Comparison of ENCODE assay signal across 8 cellular contexts in the genomic region with DNA sequence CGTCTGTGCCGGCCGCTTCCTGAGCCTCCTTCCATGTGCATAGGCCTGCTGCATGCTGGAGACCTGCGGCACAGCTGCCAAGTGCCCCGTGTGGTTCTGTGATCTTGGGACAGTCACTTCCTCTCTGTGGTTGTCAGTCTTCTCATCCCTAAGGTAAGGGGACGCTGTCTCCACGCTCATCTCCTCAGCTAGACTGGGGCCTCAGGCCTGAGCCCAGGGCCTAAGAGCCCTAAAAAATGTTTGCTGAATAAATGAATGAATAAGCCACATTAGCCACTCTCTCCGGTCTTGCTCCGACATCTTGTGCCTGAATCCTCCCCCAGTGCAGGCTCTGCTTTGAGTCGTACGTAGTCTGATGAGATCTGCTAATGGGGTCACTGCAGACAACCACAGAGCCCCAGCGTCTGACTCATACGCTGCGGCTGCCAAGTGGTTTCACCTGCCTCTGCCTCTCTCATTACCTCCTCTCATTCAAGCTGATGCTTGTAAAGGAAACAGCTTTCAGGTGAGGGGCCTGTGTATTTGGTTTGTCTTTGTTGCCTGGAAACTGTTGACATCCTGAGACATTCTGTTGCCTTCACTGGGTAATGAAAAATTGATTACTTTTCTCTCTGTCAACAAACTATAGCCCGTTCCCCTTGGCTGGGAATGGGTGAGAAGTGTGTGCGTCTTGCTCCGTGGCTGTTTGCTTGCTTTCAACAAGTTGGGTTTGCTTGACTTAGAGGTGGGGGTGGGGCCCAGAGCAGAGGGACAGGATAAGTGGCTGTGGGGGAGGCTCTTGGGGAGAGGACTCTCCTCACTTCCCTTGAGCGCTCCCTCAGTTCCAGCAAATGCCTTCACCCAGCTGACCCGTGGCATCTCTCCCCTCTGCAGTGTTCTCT. TPM values are rescaled to one million over a fixed set of nuclear protein-coding genes. Genes with fewer than 3 reads are reported as not detected.
DNase-seq lines count a peak whose midpoint lies in the region; ATAC-seq and TF ChIP-seq lines count a peak whose summit lies in the region.

No MANE protein-coding gene starts in this region.

- POLR2A ChIA-PET in activated B cell treated with CpG ODN at 0.5 μM for 24 hours (lab: Charles Lee) = interaction anchor here (1.4 kb wide), 1 partner anchor 16 kb away, joined by 5 read pairs; the partner anchor contains the start of gene RPLP1

- peak; percentile 74 for ATAC-seq in activated B cell treated with CpG ODN at 0.5 μM for 24 hours (ENCODE audit: low read depth)
- ATAC-seq in HG02884 (IDR thresholded peaks at IDR 0.05; ENCODE audit: unreplicated experiment) = no peak

- TF ChIP-seq CTCF in activated B cell treated with CpG ODN at 0.5 μM for 24 hours (IDR thresholded peaks at IDR 0.05) = no peak
- no peak for TF ChIP-seq CTCF in brain microvascular endothelial cell (IDR thresholded peaks at IDR 0.05; ENCODE audit: low read depth, low read length, missing control alignments)
- no peak for TF ChIP-seq CTCF in neural progenitor cell (IDR thresholded peaks at IDR 0.05)
- TF ChIP-seq CTCF in type B pancreatic cell (conservative IDR thresholded peaks at IDR 0.05) = no peak

- no peak overlapping the region for H2AFZ ChIP-seq in neural progenitor cell (replicated peaks)

- H3K27ac Mint-ChIP-seq in activated B cell treated with CpG ODN at 0.5 μM for 24 hours (no peak overlapping the region), neural progenitor cell (peak overlapping the region; percentile 51), type B pancreatic cell (peak overlapping the region; percentile 92)

- H3K4me1 Mint-ChIP-seq in activated B cell treated with CpG ODN at 0.5 μM for 24 hours (peaks cover 8% of the 10 kb centered on the region), neural progenitor cell (peaks cover 17% of the 10 kb centered on the region), type B pancreatic cell (ENCODE audit: unreplicated experiment) (peaks cover 13% of the 10 kb centered on the region)

- no peak overlapping the region for H3K9ac ChIP-seq in neural progenitor cell

- H3K4me3 Mint-ChIP-seq in activated B cell treated with CpG ODN at 0.5 μM for 24 hours (peak overlapping the region; percentile 1), neural progenitor cell (no peak overlapping the region), type B pancreatic cell (peak overlapping the region; percentile 37)

- no peaks in the 10 kb centered on the region for H3K79me2 ChIP-seq in neural progenitor cell (ENCODE audit: low read depth)

- in situ Hi-C loops in brain microvascular endothelial cell (cut with HindIII; ENCODE audit: low pct_ligation_motif_present, low sequenced_read_pairs) = no loop called here

- no peaks in the 10 kb centered on the region for H3K9me3 ChIP-seq in neural progenitor cell (ENCODE audit: low read depth)

- H3K36me3 ChIP-seq in brain microvascular endothelial cell (replicated peaks) = no peaks in the 10 kb centered on the region
- no peaks in the 10 kb centered on the region for H3K36me3 ChIP-seq in neural progenitor cell

- H3K27me3 ChIP-seq in brain microvascular endothelial cell (replicated peaks) (no peaks in the 10 kb centered on the region), neural progenitor cell (no peaks in the 10 kb centered on the region)

- no peak overlapping the region for H3K4me2 ChIP-seq in neural progenitor cell

- H3K9me3 Mint-ChIP-seq in activated B cell treated with CpG ODN at 0.5 μM for 24 hours (no peaks in the 10 kb centered on the region), neural progenitor cell (no peaks in the 10 kb centered on the region), type B pancreatic cell (no peaks in the 10 kb centered on the region)

- no peaks in the 10 kb centered on the region for H3K36me3 Mint-ChIP-seq in activated B cell treated with CpG ODN at 0.5 μM for 24 hours (ENCODE audit: low read depth)
- H3K36me3 Mint-ChIP-seq in neural progenitor cell = no peaks in the 10 kb centered on the region
- H3K36me3 Mint-ChIP-seq in type B pancreatic cell = no peaks in the 10 kb centered on the region

- no peaks in the 10 kb centered on the region for H3K27me3 Mint-ChIP-seq in activated B cell treated with CpG ODN at 0.5 μM for 24 hours
- no peaks in the 10 kb centered on the region for H3K27me3 Mint-ChIP-seq in neural progenitor cell (ENCODE audit: insufficient read depth, low read depth)
- no peaks in the 10 kb centered on the region for H3K27me3 Mint-ChIP-seq in type B pancreatic cell

- H4K20me1 ChIP-seq in neural progenitor cell (ENCODE audit: low read depth) = no peaks in the 10 kb centered on the region

- H3K4me3 ChIP-seq in brain microvascular endothelial cell (ENCODE audit: low read depth, low read length) = no peak overlapping the region
- no peak overlapping the region for H3K4me3 ChIP-seq in neural progenitor cell

- H3K4me1 ChIP-seq in neural progenitor cell = no peaks in the 10 kb centered on the region

- DNase-seq in DMS79 treated with DMSO at 0.1 percent for 48 hours (lab: John Stamatoyannopoulos, UW) (peak; percentile 87), NCI-H146 (lab: John Stamatoyannopoulos, UW) (peak; percentile 82), activated B cell treated with CpG ODN at 0.5 μM for 24 hours (no peak), brain microvascular endothelial cell (peak; percentile 59), neural progenitor cell (ENCODE audit: low spot score) (no peak), type B pancreatic cell (ENCODE audit: extremely low spot score, unreplicated experiment) (no peak), posterior vena cava (ENCODE audit: low spot score) (no peak)

- H3K27ac ChIP-seq in brain microvascular endothelial cell (no peak overlapping the region), neural progenitor cell (no peak overlapping the region)

- H3F3A ChIP-seq in neural progenitor cell (ENCODE audit: low read depth) = peaks cover 6% of the 10 kb centered on the region

- intact Hi-C loops in activated B cell treated with CpG ODN at 0.5 μM for 24 hours (cut with micrococcal nuclease) = loop anchor here (5.0 kb wide), 1 partner anchor 411 kb away; no protein-coding TSS in a partner anchor
- intact Hi-C loops in posterior vena cava (cut with DNase I) = no loop called here

- CTCF ChIA-PET in activated B cell treated with CpG ODN at 0.5 μM for 24 hours (lab: Charles Lee) = interaction anchor here (1.1 kb wide), 1 partner anchor 11 kb away, joined by 3 read pairs; no protein-coding TSS in a partner anchor

RNA-seq across cellular contexts. Expression of gene RPLP1, which starts 15.9 kb away (rescaled TPM):
- total RNA-seq in activated B cell treated with CpG ODN at 0.5 μM for 24 hours = 3,035 and 3,437 TPM in 2 replicates
- 109 and 376 TPM in 2 replicates for total RNA-seq in neural progenitor cell (ENCODE audit: low replicate concordance)
- total RNA-seq in type B pancreatic cell (ENCODE audit: low replicate concordance) = 1,676 and 1,694 TPM in 2 replicates
- 1,000 to 10,000 TPM; 1,397 to 1,408 TPM for total RNA-seq in posterior vena cava

RNA-seq across cellular contexts. Expression of gene KIF23, which starts 54.3 kb away (rescaled TPM):
- total RNA-seq in activated B cell treated with CpG ODN at 0.5 μM for 24 hours = 1.0 and 1.5 TPM in 2 replicates
- 115 and 193 TPM in 2 replicates for total RNA-seq in neural progenitor cell (ENCODE audit: low replicate concordance)
- 31.8 and 48.1 TPM in 2 replicates for total RNA-seq in type B pancreatic cell (ENCODE audit: low replicate concordance)
- 1 to 10 TPM; 3.3 to 4.7 TPM for total RNA-seq in posterior vena cava

Comparison
In these comparisons a context has a peak if more than half of its experiments do, and no peak if none do; other contexts are left out.
1. DNase-seq: peak in DMS79 treated with DMSO at 0.1 percent for 48 hours (single experiment), NCI-H146 (single experiment) and brain microvascular endothelial cell (single experiment); none in activated B cell treated with CpG ODN at 0.5 μM for 24 hours (single experiment), neural progenitor cell (single experiment), type B pancreatic cell (single experiment) and posterior vena cava (single experiment).